3 cellular contexts compared by ENCODE assay signal in genomic region chr4:116500225-116500624, GRCh38.
"Had no signal": no experiment of that assay in that cellular context is flagged by ENCODE, and none has a peak within 500 bp of the region (broad histone marks: within the 10 kb centered on the region; RNA-seq: fewer than 3 reads in every experiment).

No MANE protein-coding gene starts in this region.

- DNase-seq: GDM1, GF-D8 had no signal

- H3K4me3 ChIP-seq: GM12878 had no signal

- ATAC-seq: GM12878 had no signal
